In genomic region chr12:12734054-12734453, GRCh38 we compare ENCODE assay signal across 1 cellular context.
TF ChIP-seq lines count a peak whose summit lies in the region.

No MANE protein-coding gene starts in this region.

TF ChIP-seq in K562, 482 proteins besides CTCF, POLR2A, EP300 and RAD21:
- TF ChIP-seq ZNF644 (tag; IDR thresholded peaks at IDR 0.05; ENCODE audit: low read depth) (no peak), COPS2 (conservative IDR thresholded peaks at IDR 0.05) (no peak), TSC22D4 (tag; IDR thresholded peaks at IDR 0.05) (no peak), HDGF (IDR thresholded peaks at IDR 0.05) (no peak), ZNF764 (CRISPR knock-in tag; IDR thresholded peaks at IDR 0.05; ENCODE audit: low read depth) (no peak), ZNF785 (CRISPR knock-in tag; IDR thresholded peaks at IDR 0.05) (no peak), CEBPG (CRISPR knock-in tag; IDR thresholded peaks at IDR 0.05) (no peak), CEBPG (tag; conservative IDR thresholded peaks at IDR 0.05 in 1 of 2, IDR thresholded peaks at IDR 0.05 in 1 of 2) (no peak), GTF2A2 (tag; IDR thresholded peaks at IDR 0.05) (no peak)
- TF ChIP-seq, protein P1, sequence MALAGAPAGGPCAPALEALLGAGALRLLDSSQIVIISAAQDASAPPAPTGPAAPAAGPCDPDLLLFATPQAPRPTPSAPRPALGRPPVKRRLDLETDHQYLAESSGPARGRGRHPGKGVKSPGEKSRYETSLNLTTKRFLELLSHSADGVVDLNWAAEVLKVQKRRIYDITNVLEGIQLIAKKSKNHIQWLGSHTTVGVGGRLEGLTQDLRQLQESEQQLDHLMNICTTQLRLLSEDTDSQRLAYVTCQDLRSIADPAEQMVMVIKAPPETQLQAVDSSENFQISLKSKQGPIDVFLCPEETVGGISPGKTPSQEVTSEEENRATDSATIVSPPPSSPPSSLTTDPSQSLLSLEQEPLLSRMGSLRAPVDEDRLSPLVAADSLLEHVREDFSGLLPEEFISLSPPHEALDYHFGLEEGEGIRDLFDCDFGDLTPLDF (CRISPR knock-in tag; IDR thresholded peaks at IDR 0.05), result no peak
- TF ChIP-seq, protein P2, sequence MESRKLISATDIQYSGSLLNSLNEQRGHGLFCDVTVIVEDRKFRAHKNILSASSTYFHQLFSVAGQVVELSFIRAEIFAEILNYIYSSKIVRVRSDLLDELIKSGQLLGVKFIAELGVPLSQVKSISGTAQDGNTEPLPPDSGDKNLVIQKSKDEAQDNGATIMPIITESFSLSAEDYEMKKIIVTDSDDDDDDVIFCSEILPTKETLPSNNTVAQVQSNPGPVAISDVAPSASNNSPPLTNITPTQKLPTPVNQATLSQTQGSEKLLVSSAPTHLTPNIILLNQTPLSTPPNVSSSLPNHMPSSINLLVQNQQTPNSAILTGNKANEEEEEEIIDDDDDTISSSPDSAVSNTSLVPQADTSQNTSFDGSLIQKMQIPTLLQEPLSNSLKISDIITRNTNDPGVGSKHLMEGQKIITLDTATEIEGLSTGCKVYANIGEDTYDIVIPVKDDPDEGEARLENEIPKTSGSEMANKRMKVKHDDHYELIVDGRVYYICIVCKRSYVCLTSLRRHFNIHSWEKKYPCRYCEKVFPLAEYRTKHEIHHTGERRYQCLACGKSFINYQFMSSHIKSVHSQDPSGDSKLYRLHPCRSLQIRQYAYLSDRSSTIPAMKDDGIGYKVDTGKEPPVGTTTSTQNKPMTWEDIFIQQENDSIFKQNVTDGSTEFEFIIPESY (CRISPR knock-in tag; IDR thresholded peaks at IDR 0.05), result no peak
TF ChIP-seq in K562: peak in this region for 0.
